13 cellular contexts compared by ENCODE assay signal in genomic region chr6:14037402-14038277, GRCh38.
DNase-seq lines count a peak whose midpoint lies in the region; ATAC-seq, FAIRE-seq and TF ChIP-seq lines count a peak whose summit lies in the region.
"Had no signal": no experiment of that assay in that cellular context is flagged by ENCODE, and none has a peak within 500 bp of the region (broad histone marks: within the 10 kb centered on the region; RNA-seq: fewer than 3 reads in every experiment).

No MANE protein-coding gene starts in this region.

- H3K36me3 Mint-ChIP-seq in natural killer cell treated with Interleukin-12 subunit alpha and Interleukin-12 subunit beta and Interleukin-15 and Interleukin-18, amount 100 ng/mL, for 72 hours = no peaks in the 10 kb centered on the region
- no peaks in the 10 kb centered on the region for H3K36me3 Mint-ChIP-seq in natural killer cell
- H3K36me3 Mint-ChIP-seq in naive thymus-derived CD4-positive, alpha-beta T cell = no peaks in the 10 kb centered on the region

- no peak for DNase-seq in natural killer cell treated with Interleukin-12 subunit alpha and Interleukin-12 subunit beta and Interleukin-15 and Interleukin-18, amount 100 ng/mL, for 72 hours (ENCODE audit: low spot score)
- DNase-seq in natural killer cell = no peak
- DNase-seq in SK-N-SH = no peak
- peak; percentile 83 for DNase-seq in fibroblast of peridontal ligament (ENCODE audit: extremely low read depth)
- peak; percentile 31 for DNase-seq in urothelium cell line (ENCODE audit: low spot score)
- no peak for DNase-seq in central memory CD4-positive, alpha-beta T cell
- no peak for DNase-seq in naive thymus-derived CD4-positive, alpha-beta T cell
- DNase-seq in Peyer's patch = no peak
- DNase-seq: activated CD4-positive, alpha-beta T cell treated with anti-CD3 and anti-CD28 coated beads for 48 hours; activated naive CD4-positive, alpha-beta T cell treated with anti-CD3 and anti-CD28 coated beads for 36 hours; endodermal cell; NCI-H187 treated with DMSO at 0.1 percent for 48 hours had no signal

- H3K27ac ChIP-seq in SK-N-SH (ENCODE audit: low read depth in 2 of 2, low read length in 1 of 2) = no peak overlapping the region
- H3K27ac ChIP-seq in naive thymus-derived CD4-positive, alpha-beta T cell (ENCODE audit: low read depth, low read length) = no peak overlapping the region
- H3K27ac ChIP-seq in Peyer's patch = no peak overlapping the region
- H3K27ac ChIP-seq: C4-2B had no signal

- TF ChIP-seq POLR2A in Peyer's patch (IDR thresholded peaks at IDR 0.05) = no peak

- H3K9ac ChIP-seq in SK-N-SH = no peak overlapping the region

- no peaks in the 10 kb centered on the region for H3K9me2 ChIP-seq in SK-N-SH

- no peaks in the 10 kb centered on the region for H3F3A ChIP-seq in SK-N-SH (replicated peaks; ENCODE audit: insufficient read depth)

- peak overlapping the region; percentile 61 for H3K4me3 Mint-ChIP-seq in natural killer cell treated with Interleukin-12 subunit alpha and Interleukin-12 subunit beta and Interleukin-15 and Interleukin-18, amount 100 ng/mL, for 72 hours
- no peak overlapping the region for H3K4me3 Mint-ChIP-seq in natural killer cell
- H3K4me3 Mint-ChIP-seq in naive thymus-derived CD4-positive, alpha-beta T cell = no peak overlapping the region
- H3K4me3 Mint-ChIP-seq: activated naive CD4-positive, alpha-beta T cell treated with anti-CD3 and anti-CD28 coated beads for 36 hours; endodermal cell had no signal

- H2AFZ ChIP-seq in SK-N-SH (ENCODE audit: low read depth) = no peak overlapping the region

- H3K27ac Mint-ChIP-seq in natural killer cell treated with Interleukin-12 subunit alpha and Interleukin-12 subunit beta and Interleukin-15 and Interleukin-18, amount 100 ng/mL, for 72 hours = peak overlapping the region; percentile 24 to 43
- H3K27ac Mint-ChIP-seq in natural killer cell = no peak overlapping the region
- no peak overlapping the region for H3K27ac Mint-ChIP-seq in naive thymus-derived CD4-positive, alpha-beta T cell
- H3K27ac Mint-ChIP-seq: activated naive CD4-positive, alpha-beta T cell treated with anti-CD3 and anti-CD28 coated beads for 36 hours; endodermal cell had no signal

- H3K4me3 ChIP-seq in SK-N-SH (ENCODE audit: low read depth in 2 of 2, low read length in 1 of 2) = no peak overlapping the region
- H3K4me3 ChIP-seq in naive thymus-derived CD4-positive, alpha-beta T cell (ENCODE audit: low read length) = no peak overlapping the region
- no peak overlapping the region for H3K4me3 ChIP-seq in Peyer's patch

- WGBS in SK-N-SH (ENCODE audit: low lambda C conversion rate) = 72% methylated on average over 12 of the region's 12 CpGs

- TF ChIP-seq RAD21 in SK-N-SH (IDR thresholded peaks at IDR 0.05; ENCODE audit: low read length) = no peak

- H3K9me3 ChIP-seq in SK-N-SH = no peaks in the 10 kb centered on the region
- H3K9me3 ChIP-seq in naive thymus-derived CD4-positive, alpha-beta T cell (ENCODE audit: control insufficient read depth in 2 of 3, low read length in 3 of 3) = no peaks in the 10 kb centered on the region
- H3K9me3 ChIP-seq in Peyer's patch = no peaks in the 10 kb centered on the region

- POLR2A ChIA-PET in SK-N-SH (lab: Yijun Ruan, JAX) = no interaction called here
- POLR2A ChIA-PET in naive thymus-derived CD4-positive, alpha-beta T cell (lab: Charles Lee) = interaction anchor here (0.6 kb wide), 1 partner anchor 123 kb away, joined by 3 read pairs; no protein-coding TSS in a partner anchor

- H3K27me3 ChIP-seq in SK-N-SH (ENCODE audit: insufficient read depth) = no peaks in the 10 kb centered on the region
- peaks cover 0 to 4% of the 10 kb centered on the region in 2 donors for H3K27me3 ChIP-seq in naive thymus-derived CD4-positive, alpha-beta T cell (ENCODE audit: control insufficient read depth in 2 of 2, insufficient read depth in 2 of 2, low read length in 2 of 2)
- no peaks in the 10 kb centered on the region for H3K27me3 ChIP-seq in Peyer's patch

- no peak for TF ChIP-seq EP300 in SK-N-SH (IDR thresholded peaks at IDR 0.05; ENCODE audit: borderline replicate concordance in 1 of 2, low read depth in 1 of 2, low read length in 1 of 2)

- no peaks in the 10 kb centered on the region for H3K9me3 Mint-ChIP-seq in natural killer cell treated with Interleukin-12 subunit alpha and Interleukin-12 subunit beta and Interleukin-15 and Interleukin-18, amount 100 ng/mL, for 72 hours
- H3K9me3 Mint-ChIP-seq in natural killer cell = no peaks in the 10 kb centered on the region
- H3K9me3 Mint-ChIP-seq in naive thymus-derived CD4-positive, alpha-beta T cell = no peaks in the 10 kb centered on the region
- H3K9me3 Mint-ChIP-seq: activated naive CD4-positive, alpha-beta T cell treated with anti-CD3 and anti-CD28 coated beads for 36 hours; endodermal cell had no signal

- H3K4me1 Mint-ChIP-seq in natural killer cell treated with Interleukin-12 subunit alpha and Interleukin-12 subunit beta and Interleukin-15 and Interleukin-18, amount 100 ng/mL, for 72 hours (ENCODE audit: low read depth in 2 of 2) = peaks cover 0 to 12% of the 10 kb centered on the region in 2 donors
- H3K4me1 Mint-ChIP-seq in natural killer cell = no peaks in the 10 kb centered on the region
- H3K4me1 Mint-ChIP-seq in naive thymus-derived CD4-positive, alpha-beta T cell = peaks cover 0 to 11% (median 0%) of the 10 kb centered on the region in 7 donors

- H3K4me2 ChIP-seq in SK-N-SH = no peak overlapping the region

- intact Hi-C loops in natural killer cell (cut with micrococcal nuclease) = no loop called here
- intact Hi-C loops in naive thymus-derived CD4-positive, alpha-beta T cell (cut with micrococcal nuclease) = no loop called here

- peaks cover 3 to 7% of the 10 kb centered on the region in 2 experiments; a peak in 2 of 4 replicates for H3K4me1 ChIP-seq in SK-N-SH (ENCODE audit: control insufficient read depth in 1 of 2, insufficient read depth in 2 of 2, low read depth in 1 of 2, low read length in 1 of 2)
- no peaks in the 10 kb centered on the region for H3K4me1 ChIP-seq in naive thymus-derived CD4-positive, alpha-beta T cell (ENCODE audit: control insufficient read depth in 2 of 2, insufficient read depth in 2 of 2, low read length in 2 of 2)
- no peaks in the 10 kb centered on the region for H3K4me1 ChIP-seq in Peyer's patch

- no peaks in the 10 kb centered on the region for H4K20me1 ChIP-seq in SK-N-SH (ENCODE audit: insufficient read depth)

- FAIRE-seq in urothelium cell line (lab: Jason Lieb, UNC) = no peak

- CTCF ChIA-PET in SK-N-SH (lab: Yijun Ruan, JAX) = interaction anchor here (0.7 to 5.2 kb wide), 5 partner anchors 9 to 242 kb away, joined by 3 to 25 read pairs (median 3); no protein-coding TSS in a partner anchor
- CTCF ChIA-PET in naive thymus-derived CD4-positive, alpha-beta T cell (lab: Charles Lee) = interaction anchor here (0.6 to 0.9 kb wide), 3 partner anchors 8 to 30 kb away, joined by 3 to 4 read pairs (median 3); no protein-coding TSS in a partner anchor

- peaks cover 27 to 35% of the 10 kb centered on the region in 2 donors for H3K27me3 Mint-ChIP-seq in natural killer cell treated with Interleukin-12 subunit alpha and Interleukin-12 subunit beta and Interleukin-15 and Interleukin-18, amount 100 ng/mL, for 72 hours
- peaks cover 25 to 47% of the 10 kb centered on the region in 2 donors for H3K27me3 Mint-ChIP-seq in natural killer cell (ENCODE audit: low read depth in 2 of 2)
- H3K27me3 Mint-ChIP-seq in naive thymus-derived CD4-positive, alpha-beta T cell = peaks cover 23 to 43% (median 35%) of the 10 kb centered on the region in 5 donors

- no peaks in the 10 kb centered on the region for H3K79me2 ChIP-seq in SK-N-SH (ENCODE audit: insufficient read depth)

- H3K36me3 ChIP-seq in SK-N-SH (replicated peaks in 1 of 2; ENCODE audit: control insufficient read depth in 1 of 2, insufficient read depth in 2 of 2, low read length in 1 of 2) = no peaks in the 10 kb centered on the region
- H3K36me3 ChIP-seq in naive thymus-derived CD4-positive, alpha-beta T cell (ENCODE audit: control insufficient read depth in 2 of 3, insufficient read depth in 3 of 3, low read length in 3 of 3) = no peaks in the 10 kb centered on the region
- H3K36me3 ChIP-seq in Peyer's patch = no peaks in the 10 kb centered on the region

- TF ChIP-seq CTCF in natural killer cell (IDR thresholded peaks at IDR 0.05) = no peak
- no peak for TF ChIP-seq CTCF in SK-N-SH (IDR thresholded peaks at IDR 0.05)
- TF ChIP-seq CTCF in Peyer's patch (IDR thresholded peaks at IDR 0.05) = no peak

- no peak for ATAC-seq in natural killer cell treated with Interleukin-12 subunit alpha and Interleukin-12 subunit beta and Interleukin-15 and Interleukin-18, amount 100 ng/mL, for 72 hours
- no peak for ATAC-seq in natural killer cell
- ATAC-seq in naive thymus-derived CD4-positive, alpha-beta T cell = no peak

TF ChIP-seq in SK-N-SH, 30 proteins besides CTCF, POLR2A, EP300 and RAD21 (continues in another document):
- peak; percentile 17; the same call in 1 of the 2 replicates for TF ChIP-seq FOSL2 (IDR thresholded peaks at IDR 0.05; ENCODE audit: borderline replicate concordance, low read depth)
- peak; percentile 48 for TF ChIP-seq TCF12 (IDR thresholded peaks at IDR 0.05)
- TF ChIP-seq PBX3 (IDR thresholded peaks at IDR 0.05) = no peak
- TF ChIP-seq ZBTB33 (IDR thresholded peaks at IDR 0.05; ENCODE audit: borderline replicate concordance, low read depth) = no peak
- no peak for TF ChIP-seq NFIC (IDR thresholded peaks at IDR 0.05; ENCODE audit: borderline replicate concordance)

Comparison
In these comparisons a context has a peak if more than half of its experiments do, and no peak if none do; other contexts are left out.
1. H3K27ac Mint-ChIP-seq: peak in natural killer cell treated with Interleukin-12 subunit alpha and Interleukin-12 subunit beta and Interleukin-15 and Interleukin-18, amount 100 ng/mL, for 72 hours (2 of 2); none in natural killer cell (0 of 2) and naive thymus-derived CD4-positive, alpha-beta T cell (0 of 9).
2. DNase-seq: peak in fibroblast of peridontal ligament (single experiment) and urothelium cell line (single experiment); none in natural killer cell treated with Interleukin-12 subunit alpha and Interleukin-12 subunit beta and Interleukin-15 and Interleukin-18, amount 100 ng/mL, for 72 hours (single experiment), natural killer cell (single experiment), SK-N-SH (single experiment), central memory CD4-positive, alpha-beta T cell (single experiment), naive thymus-derived CD4-positive, alpha-beta T cell (0 of 9) and Peyer's patch (0 of 3).